ENCODE assay signal across 29 cellular contexts in the genomic region with DNA sequence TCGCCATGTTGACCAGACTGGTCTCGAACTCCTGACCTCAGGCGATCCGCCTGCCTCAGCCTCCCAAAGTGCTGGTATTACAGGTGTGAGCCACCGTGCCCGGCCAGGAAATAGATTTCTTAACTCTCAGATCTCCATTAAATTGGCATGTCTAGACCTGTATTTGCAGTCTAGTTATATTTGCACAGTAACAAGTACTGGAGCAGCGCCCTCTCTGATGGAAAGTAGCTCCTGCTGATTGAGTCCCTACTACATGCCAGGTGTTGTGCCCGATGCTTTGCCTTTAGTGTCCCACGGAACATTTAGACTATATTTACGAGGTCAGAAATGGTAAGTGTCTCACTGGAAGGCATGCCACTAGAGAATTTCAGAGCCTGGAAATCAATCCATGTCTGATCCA. TPM values are rescaled to one million over a fixed set of nuclear protein-coding genes. Genes with fewer than 3 reads are reported as not detected.
A peak's percentile ranks its signal among the peaks of the same experiment; 100 is the strongest.
DNase-seq lines count a peak whose midpoint lies in the region; ATAC-seq, FAIRE-seq and TF ChIP-seq lines count a peak whose summit lies in the region.
"Had no signal": no experiment of that assay in that cellular context is flagged by ENCODE, and none has a peak within 500 bp of the region (broad histone marks: within the 10 kb centered on the region; RNA-seq: fewer than 3 reads in every experiment).

No MANE protein-coding gene starts in this region.

- intact Hi-C loops in left ventricle myocardium superior (cut with micrococcal nuclease): no loop called here

- FAIRE-seq in D721Med (lab: Jason Lieb, UNC): no peak

- ATAC-seq in HG02938 (IDR thresholded peaks at IDR 0.05; ENCODE audit: unreplicated experiment) (no peak), left ventricle myocardium superior (no peak)
- ATAC-seq: activated CD4-positive, CD25-positive, alpha-beta regulatory T cell treated with anti-CD3 and anti-CD28 coated beads, Interleukin-2, amount 50 U/mL, for 24 hours; effector memory CD8-positive, alpha-beta T cell; stimulated activated memory B cell treated with anti-CD40 and anti-IgM and Interleukin-4, amounts not matched to agents 10 μg/mL and 1 μg/mL and 100 μg/mL, for 72 hours; T-cell had no signal

- TF ChIP-seq CTCF in D721Med (IDR thresholded peaks at IDR 0.05; ENCODE audit: insufficient read depth, missing control alignments): peak; percentile 6

- peak overlapping the region; percentile 89 for H3K27ac ChIP-seq in epithelial cell of prostate
- H3K27ac ChIP-seq: BLaER1, coronary artery, Peyer's patch, sigmoid colon, SJSA1, upper lobe of left lung had no signal

- peak; percentile 12 for DNase-seq in NCI-H2171 treated with DMSO at 0.1 percent for 48 hours (lab: John Stamatoyannopoulos, UW)
- DNase-seq in NCI-H2171 (lab: John Stamatoyannopoulos, UW): no peak
- DNase-seq in D721Med (ENCODE audit: insufficient read length, low spot score): no peak
- peak; percentile 23 for DNase-seq in RPMI8226
- DNase-seq in epithelial cell of prostate (ENCODE audit: low read depth, low spot score): no peak
- no peak for DNase-seq in left ventricle myocardium superior
- no peak for DNase-seq in UCSD-AML1 (lab: John Stamatoyannopoulos, UW; ENCODE audit: unreplicated experiment)
- DNase-seq: activated CD4-positive, alpha-beta memory T cell treated with anti-CD3 and anti-CD28 coated beads, Interleukin-2, amount 10 ng/mL, durations not matched to agents 7 days and 5 days; activated CD8-positive, alpha-beta memory T cell treated with anti-CD3 and anti-CD28 coated beads, Interleukin-2, amount 50 U/mL, for 48 hours; amygdala; Caco-2; effector memory CD8-positive, alpha-beta T cell; hippocampal formation; mesenchymal stem cell; NCI-H1694 treated with DMSO at 0.1 percent for 48 hours; NCI-H2227 treated with DMSO at 0.1 percent for 48 hours; NK-92 treated with Interleukin-12 subunit alpha and Interleukin-12 subunit beta, amount 100 ng/mL, for 24 hours; Peyer's patch; sigmoid colon; stimulated activated CD4-positive, alpha-beta T cell treated with anti-CD3 and anti-CD28 coated beads, Interleukin-4, amount 100 ng/mL, for 24 hours; substantia nigra; T-cell; upper lobe of left lung had no signal

RNA-seq across cellular contexts. Expression of a gene that starts 15.8 kb away (rescaled TPM):
- 63.9 TPM for total RNA-seq in left ventricle myocardium superior

RNA-seq across cellular contexts. Expression of a gene that starts 21.8 kb away (rescaled TPM):
- total RNA-seq in left ventricle myocardium superior: 26.4 TPM

RNA-seq across cellular contexts. Expression of a gene that starts 23.8 kb away (rescaled TPM):
- total RNA-seq in left ventricle myocardium superior: 15.4 TPM

RNA-seq across cellular contexts. Expression of a gene that starts 59.4 kb away (rescaled TPM):
- total RNA-seq in left ventricle myocardium superior: 29.8 TPM

Comparison
In these comparisons a context has a peak if more than half of its experiments do, and no peak if none do; other contexts are left out.
1. DNase-seq: peak in NCI-H2171 treated with DMSO at 0.1 percent for 48 hours (single experiment) and RPMI8226 (single experiment); none in NCI-H2171 (single experiment), D721Med (single experiment), epithelial cell of prostate (single experiment), left ventricle myocardium superior (single experiment) and UCSD-AML1 (single experiment).